In genomic region chr2:215083146-215083545, GRCh38 we compare ENCODE assay signal across 1 cellular context.
TF ChIP-seq lines count a peak whose summit lies in the region.

No MANE protein-coding gene starts in this region.

TF ChIP-seq in HepG2, 621 proteins besides CTCF, POLR2A, EP300 and RAD21 (continued from another document):
- TF ChIP-seq HHEX (CRISPR knock-in tag; IDR thresholded peaks at IDR 0.05), result no peak
- no peak for TF ChIP-seq ZBTB21 (CRISPR knock-in tag; IDR thresholded peaks at IDR 0.05)
TF ChIP-seq in HepG2: peak in this region for 2.
